In genomic region chr2:45649457-45649854, GRCh38 we compare ENCODE assay signal across 8 cellular contexts. TPM values are rescaled to one million over a fixed set of nuclear protein-coding genes. Genes with fewer than 3 reads are reported as not detected.
DNase-seq lines count a peak whose midpoint lies in the region; ATAC-seq and TF ChIP-seq lines count a peak whose summit lies in the region.

No MANE protein-coding gene starts in this region.

- no peak overlapping the region for H4K91ac ChIP-seq in mesenchymal stem cell (ENCODE audit: low read length)

- H4K20me1 ChIP-seq in MM.1S (ENCODE audit: insufficient read depth, low read length) = no peaks in the 10 kb centered on the region

- peaks cover 10% of the 10 kb centered on the region; the same call in 1 of the 2 replicates for H3F3A ChIP-seq in MM.1S (ENCODE audit: insufficient read depth, low read length)

- peak overlapping the region in 1 of 2 experiments; percentile 0 for H2BK12ac ChIP-seq in mesenchymal stem cell (ENCODE audit: low read length in 2 of 2)

- H2AFZ ChIP-seq in MM.1S (ENCODE audit: low read length) = peak overlapping the region; percentile 57
- no peak overlapping the region for H2AFZ ChIP-seq in mesenchymal stem cell (ENCODE audit: low read depth, low read length)

- H3K9me3 ChIP-seq in MM.1S (replicated peaks; ENCODE audit: insufficient read depth, low read length) (no peaks in the 10 kb centered on the region), mesenchymal stem cell (ENCODE audit: control insufficient read depth, low read length) (no peaks in the 10 kb centered on the region)

- peaks cover 24% of the 10 kb centered on the region for H3K79me2 ChIP-seq in MM.1S (ENCODE audit: low read length)

- H3K4me3 ChIP-seq in MM.1S (ENCODE audit: low read length) (peak overlapping the region; percentile 72), mesenchymal stem cell (ENCODE audit: insufficient read depth in 1 of 2, low read depth in 1 of 2, low read length in 2 of 2) (peak overlapping the region in 1 of 2 experiments; percentile 92)

- no peak overlapping the region for H3K23ac ChIP-seq in mesenchymal stem cell (ENCODE audit: low read length in 2 of 2)

- 26% methylated on average over 10 of the region's 10 CpGs for WGBS in mesenchymal stem cell

- H3K27ac ChIP-seq in MM.1S (ENCODE audit: low read length) (no peak overlapping the region; the same call in 1 of the 2 replicates), caudate nucleus (ENCODE audit: low read depth, low read length) (peak overlapping the region; percentile 83), mesenchymal stem cell (ENCODE audit: low read length, poor library complexity, severe bottlenecking) (peak overlapping the region; percentile 38)

- H3K4me2 ChIP-seq in MM.1S (ENCODE audit: low read depth, low read length) = peak overlapping the region; percentile 81
- peak overlapping the region; percentile 100 for H3K4me2 ChIP-seq in mesenchymal stem cell (ENCODE audit: low read length, poor library complexity, severe bottlenecking)

- ATAC-seq in HG02885 (IDR thresholded peaks at IDR 0.05; ENCODE audit: poor library complexity, unreplicated experiment) (no peak), GM18873 (IDR thresholded peaks at IDR 0.05; ENCODE audit: low FRiP score, unreplicated experiment) (no peak)

- H3K4ac ChIP-seq in mesenchymal stem cell (ENCODE audit: low read depth in 1 of 2, low read length in 2 of 2) = peak overlapping the region in 1 of 2 experiments; percentile 40

- peak overlapping the region; percentile 65 for H3K9ac ChIP-seq in MM.1S (ENCODE audit: low read length)
- H3K9ac ChIP-seq in mesenchymal stem cell (ENCODE audit: low read length) = peak overlapping the region; percentile 95

- no peak for TF ChIP-seq CTCF in MM.1S (IDR thresholded peaks at IDR 0.05; ENCODE audit: low read length)

- H2AK5ac ChIP-seq in mesenchymal stem cell (ENCODE audit: low read length, severe bottlenecking) = no peak overlapping the region

- H3K79me1 ChIP-seq in mesenchymal stem cell (replicated peaks; ENCODE audit: low read length, poor library complexity, severe bottlenecking) = peaks cover 21% of the 10 kb centered on the region

- H3K4me1 ChIP-seq in MM.1S (ENCODE audit: low read length) (peaks cover 11% of the 10 kb centered on the region; the same call in 1 of the 2 replicates), mesenchymal stem cell (ENCODE audit: control insufficient read depth, insufficient read depth, low read depth, low read length) (peaks cover 13% of the 10 kb centered on the region)

- H4K8ac ChIP-seq in mesenchymal stem cell (ENCODE audit: low read length) = no peak overlapping the region

- H3K14ac ChIP-seq in mesenchymal stem cell (ENCODE audit: low read length in 2 of 2) = no peak overlapping the region

- H3K27me3 ChIP-seq in MM.1S (replicated peaks; ENCODE audit: insufficient read depth, low read length) (no peaks in the 10 kb centered on the region), mesenchymal stem cell (ENCODE audit: control insufficient read depth in 1 of 2, insufficient read depth in 1 of 2, low read length in 2 of 2) (no peaks in the 10 kb centered on the region)

- H3K9me2 ChIP-seq in MM.1S (replicated peaks; ENCODE audit: insufficient read depth, low read length) = no peaks in the 10 kb centered on the region

- no peaks in the 10 kb centered on the region for H3K36me3 ChIP-seq in MM.1S (replicated peaks; ENCODE audit: insufficient read depth, low read length)
- no peaks in the 10 kb centered on the region for H3K36me3 ChIP-seq in mesenchymal stem cell (ENCODE audit: control insufficient read depth in 1 of 2, insufficient read depth in 2 of 2, low read depth in 1 of 2, low read length in 2 of 2)

- H2BK120ac ChIP-seq in mesenchymal stem cell (ENCODE audit: low read depth, low read length) = no peak overlapping the region

- no peak overlapping the region for H2BK15ac ChIP-seq in mesenchymal stem cell (ENCODE audit: low read depth, poor library complexity, severe bottlenecking)

- no peak overlapping the region for H2BK5ac ChIP-seq in mesenchymal stem cell (ENCODE audit: low read depth, low read length, poor library complexity, severe bottlenecking)

- H3K18ac ChIP-seq in mesenchymal stem cell (ENCODE audit: low read depth in 1 of 2, low read length in 2 of 2) = peak overlapping the region in 1 of 2 experiments; percentile 96

- DNase-seq in CD1c-positive myeloid dendritic cell (ENCODE audit: extremely low spot score) (peak; percentile 4), MM.1S (no peak), caudate nucleus (lab: John Stamatoyannopoulos, UW) (peak in 3 of 61 donors; percentile 17 to 32 (median 18)), mesenchymal stem cell (peak; percentile 32), retina (no peak), epidermal melanocyte (ENCODE audit: insufficient read length, low spot score) (no peak)

RNA-seq across cellular contexts. Expression of gene PRKCE, which starts 2.0 kb away (rescaled TPM):
- polyA plus RNA-seq in mesenchymal stem cell (2013, experiment 1 of 2) = 10.6 TPM
- polyA plus RNA-seq in mesenchymal stem cell (2013, experiment 2 of 2) = 11.5 TPM

RNA-seq across cellular contexts. Expression of gene SRBD1, which starts 38.4 kb away (rescaled TPM):
- 7.5 TPM for polyA plus RNA-seq in mesenchymal stem cell (2013, experiment 1 of 2)
- polyA plus RNA-seq in mesenchymal stem cell (2013, experiment 2 of 2) = 7.7 TPM

Comparison
In these comparisons a context has a peak if more than half of its experiments do, and no peak if none do; other contexts are left out.
1. DNase-seq: peak in CD1c-positive myeloid dendritic cell (single experiment) and mesenchymal stem cell (single experiment); none in MM.1S (single experiment), retina (single experiment) and epidermal melanocyte (single experiment).